ENCODE assay signal across 10 cellular contexts in the genomic region with DNA sequence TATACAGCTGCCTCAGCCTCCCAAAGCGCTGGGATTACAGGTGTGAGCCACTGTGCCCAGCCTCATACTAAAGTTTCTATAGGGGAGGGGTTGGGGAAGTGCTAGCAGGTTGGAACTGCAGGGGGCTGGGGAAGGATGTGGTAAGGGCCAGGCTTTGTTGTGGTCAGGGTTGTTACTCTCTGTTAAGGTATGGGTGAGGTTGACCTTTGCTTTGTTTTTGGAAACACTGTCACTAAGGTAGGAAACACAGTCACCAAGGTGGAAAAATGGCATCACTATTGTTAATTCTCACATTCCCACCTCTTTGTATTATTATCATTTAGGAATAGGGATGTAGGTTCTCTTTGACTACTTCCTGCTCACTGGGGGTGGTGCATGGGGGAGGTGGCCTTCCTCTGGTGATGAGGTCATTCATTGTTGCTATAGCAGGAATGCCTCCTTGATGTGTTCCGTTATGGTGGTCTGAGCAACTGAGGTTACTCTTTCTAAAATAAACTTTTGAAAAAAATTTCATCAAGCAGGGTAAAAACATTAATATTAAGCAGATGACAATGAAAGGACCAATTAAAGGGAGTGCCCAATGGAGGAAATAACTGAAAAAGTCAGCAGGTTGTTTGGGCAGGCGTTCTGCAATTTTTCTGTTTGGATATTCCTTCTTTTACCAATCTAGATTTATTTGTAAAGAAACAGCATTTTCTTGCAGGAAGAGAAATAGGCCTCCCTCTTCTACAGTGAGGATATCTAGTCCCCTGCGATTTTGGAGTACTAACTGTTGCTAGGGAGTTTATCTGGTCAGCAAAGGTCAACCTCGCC.
A peak's percentile ranks its signal among the peaks of the same experiment; 100 is the strongest.
DNase-seq lines count a peak whose midpoint lies in the region; ATAC-seq and TF ChIP-seq lines count a peak whose summit lies in the region.
"Had no signal": no experiment of that assay in that cellular context is flagged by ENCODE, and none has a peak within 500 bp of the region (broad histone marks: within the 10 kb centered on the region; RNA-seq: fewer than 3 reads in every experiment).

No MANE protein-coding gene starts in this region.

- ATAC-seq in HG02759 (IDR thresholded peaks at IDR 0.05; ENCODE audit: unreplicated experiment), result peak; percentile 63

- no peak overlapping the region for H3K4me3 ChIP-seq in GM12865 (ENCODE audit: low read depth, low read length)
- H3K4me3 ChIP-seq in mesendoderm (ENCODE audit: low read length), result no peak overlapping the region
- no peak overlapping the region for H3K4me3 ChIP-seq in osteoblast (ENCODE audit: insufficient read depth, low read length)
- H3K4me3 ChIP-seq: esophagus muscularis mucosa had no signal

- H3K23ac ChIP-seq in mesendoderm (ENCODE audit: low read length), result no peak overlapping the region

- no peak overlapping the region for H4K8ac ChIP-seq in mesendoderm (ENCODE audit: low read depth, low read length)

- no peak overlapping the region for H2BK120ac ChIP-seq in mesendoderm (ENCODE audit: low read depth, low read length)

- H3K4me1 ChIP-seq in mesendoderm (ENCODE audit: control insufficient read depth, low read depth, low read length), result no peaks in the 10 kb centered on the region
- H3K4me1 ChIP-seq in osteoblast (ENCODE audit: insufficient read depth, low read length), result no peaks in the 10 kb centered on the region
- H3K4me1 ChIP-seq: esophagus muscularis mucosa had no signal

- WGBS in mesendoderm (ENCODE audit: extremely low coverage, insufficient coverage, low lambda C conversion rate), result no CpG with 5 or more reads among the region's 5 CpGs

- H3K79me2 ChIP-seq in mesendoderm (ENCODE audit: control insufficient read depth, insufficient read depth, low read length) (no peaks in the 10 kb centered on the region), osteoblast (ENCODE audit: insufficient read depth, low read length) (peaks cover 4% of the 10 kb centered on the region)

- H3K4me2 ChIP-seq in mesendoderm (ENCODE audit: low read length) (no peak overlapping the region), osteoblast (ENCODE audit: insufficient read depth, low read length) (no peak overlapping the region)

- H3K9me3 ChIP-seq in osteoblast (ENCODE audit: low read depth, low read length), result no peaks in the 10 kb centered on the region

- H3K9ac ChIP-seq in mesendoderm (ENCODE audit: low read length), result no peak overlapping the region

- H3K36me3 ChIP-seq in mesendoderm (ENCODE audit: control insufficient read depth, insufficient read depth, low read length), result no peaks in the 10 kb centered on the region
- H3K36me3 ChIP-seq in osteoblast (ENCODE audit: insufficient read depth, low read length), result no peaks in the 10 kb centered on the region
- H3K36me3 ChIP-seq: esophagus muscularis mucosa had no signal

- H3K56ac ChIP-seq in mesendoderm (ENCODE audit: low read length), result no peak overlapping the region

- H3K4ac ChIP-seq in mesendoderm (ENCODE audit: low read depth, low read length), result no peak overlapping the region

- no peak overlapping the region for H2BK5ac ChIP-seq in mesendoderm (ENCODE audit: low read length)

- peak; percentile 90 for DNase-seq in GM12865 (ENCODE audit: low read depth)
- peak; percentile 12 for DNase-seq in activated CD4-positive, alpha-beta T cell treated with anti-CD3 and anti-CD28 coated beads, Interleukin-2, amount 50 U/mL, for 1 hour
- DNase-seq in mesendoderm, result peak; percentile 85
- DNase-seq in osteoblast (ENCODE audit: insufficient read length, low spot score, missing footprints), result no peak
- no peak for DNase-seq in A172 (ENCODE audit: low spot score)
- DNase-seq in H4 (ENCODE audit: low spot score), result no peak
- DNase-seq in HuH-7.5 (ENCODE audit: low spot score), result no peak
- DNase-seq: NCI-H226 had no signal

- H2AK5ac ChIP-seq in mesendoderm (ENCODE audit: low read length), result no peak overlapping the region

- no peak overlapping the region for H2BK15ac ChIP-seq in mesendoderm (replicated peaks; ENCODE audit: low read depth)

- no peak overlapping the region for H2AFZ ChIP-seq in osteoblast (ENCODE audit: low read length)

- H3K27ac ChIP-seq in mesendoderm (ENCODE audit: low read depth, low read length) (no peak overlapping the region), osteoblast (ENCODE audit: low read depth, low read length) (no peak overlapping the region)
- H3K27ac ChIP-seq: esophagus muscularis mucosa had no signal

- no peak overlapping the region for H3K18ac ChIP-seq in mesendoderm (ENCODE audit: low read length)

- H3K27me3 ChIP-seq in mesendoderm (ENCODE audit: insufficient read depth, low read length, poor library complexity) (no peaks in the 10 kb centered on the region), osteoblast (ENCODE audit: insufficient read depth, low read length) (peaks cover 17% of the 10 kb centered on the region)
- H3K27me3 ChIP-seq: esophagus muscularis mucosa had no signal

- H4K20me1 ChIP-seq in osteoblast (ENCODE audit: insufficient read depth, low read length), result no peaks in the 10 kb centered on the region

- H3K79me1 ChIP-seq in mesendoderm (ENCODE audit: low read length), result no peaks in the 10 kb centered on the region

- TF ChIP-seq CTCF in GM12865 (IDR thresholded peaks at IDR 0.05; ENCODE audit: insufficient read depth, low read depth, low read length, missing control alignments), result no peak
- TF ChIP-seq CTCF in osteoblast (IDR thresholded peaks at IDR 0.05; ENCODE audit: extremely low read depth, low read depth, low read length), result no peak

- H4K5ac ChIP-seq in mesendoderm (ENCODE audit: low read length), result no peak overlapping the region

Comparison
In these comparisons a context has a peak if more than half of its experiments do, and no peak if none do; other contexts are left out.
1. DNase-seq: peak in GM12865 (single experiment), activated CD4-positive, alpha-beta T cell treated with anti-CD3 and anti-CD28 coated beads, Interleukin-2, amount 50 U/mL, for 1 hour (single experiment) and mesendoderm (single experiment); none in osteoblast (single experiment), A172 (single experiment), H4 (single experiment) and HuH-7.5 (single experiment).